In genomic region chr12:110405126-110405662, GRCh38 we compare ENCODE assay signal across 1 cellular context.
TF ChIP-seq lines count a peak whose summit lies in the region.

No MANE protein-coding gene starts in this region.

TF ChIP-seq in GM12878, 131 proteins besides CTCF, POLR2A, EP300 and RAD21:
- TF ChIP-seq NR2F1 (conservative IDR thresholded peaks at IDR 0.05), result peak; percentile 44
